8 cellular contexts compared by ENCODE assay signal in genomic region chr12:4649358-4649661, GRCh38. TPM values are rescaled to one million over a fixed set of nuclear protein-coding genes. Genes with fewer than 3 reads are reported as not detected.
DNase-seq lines count a peak whose midpoint lies in the region; ATAC-seq and TF ChIP-seq lines count a peak whose summit lies in the region.

No MANE protein-coding gene starts in this region.

- CTCF ChIA-PET in BJ (lab: Yijun Ruan, JAX), result interaction anchor here (0.9 to 1.0 kb wide), 2 partner anchors 12 to 118 kb away, joined by 4 read pairs; no protein-coding TSS in a partner anchor

- H3K4me3 Mint-ChIP-seq in effector memory CD8-positive, alpha-beta T cell, result peak overlapping the region; percentile 96 to 97
- peak overlapping the region; percentile 98 for H3K4me3 Mint-ChIP-seq in nephron progenitor cell

- peaks cover 31 to 37% of the 10 kb centered on the region in 2 donors for H3K4me1 Mint-ChIP-seq in effector memory CD8-positive, alpha-beta T cell (ENCODE audit: low read depth in 2 of 2)
- peaks cover 39% of the 10 kb centered on the region for H3K4me1 Mint-ChIP-seq in nephron progenitor cell

- H3K36me3 Mint-ChIP-seq in effector memory CD8-positive, alpha-beta T cell (ENCODE audit: insufficient read depth), result peaks cover 3% of the 10 kb centered on the region
- H3K36me3 Mint-ChIP-seq in nephron progenitor cell (ENCODE audit: low read depth), result no peaks in the 10 kb centered on the region

- peak overlapping the region; percentile 88 for H3K4me3 ChIP-seq in BJ (ENCODE audit: low read depth, low read length)
- H3K4me3 ChIP-seq in NB4 (ENCODE audit: low read depth, low read length), result peak overlapping the region; percentile 97

- no peaks in the 10 kb centered on the region for H3K27me3 Mint-ChIP-seq in effector memory CD8-positive, alpha-beta T cell
- H3K27me3 Mint-ChIP-seq in nephron progenitor cell (ENCODE audit: low read depth, poor library complexity), result peaks cover 19% of the 10 kb centered on the region

- POLR2A ChIA-PET in BJ (lab: Charles Lee), result interaction anchor here (0.5 kb wide), 1 partner anchor 67 kb away, joined by 10 read pairs; no protein-coding TSS in a partner anchor

- TF ChIP-seq CTCF in BJ (IDR thresholded peaks at IDR 0.05; ENCODE audit: insufficient read depth, low read depth, low read length) (no peak), NB4 (IDR thresholded peaks at IDR 0.05; ENCODE audit: low read depth, low read length) (no peak), nephron progenitor cell (IDR thresholded peaks at IDR 0.05) (no peak)

- no peak for ATAC-seq in effector memory CD8-positive, alpha-beta T cell (replicated peaks)
- ATAC-seq in GM18519 (IDR thresholded peaks at IDR 0.05; ENCODE audit: low FRiP score, unreplicated experiment), result no peak
- no peak for ATAC-seq in HG02623 (IDR thresholded peaks at IDR 0.05; ENCODE audit: unreplicated experiment)

- H3K9me3 Mint-ChIP-seq in effector memory CD8-positive, alpha-beta T cell, result no peaks in the 10 kb centered on the region
- H3K9me3 Mint-ChIP-seq in nephron progenitor cell, result no peaks in the 10 kb centered on the region

- no peak for DNase-seq in BJ (ENCODE audit: low read depth)
- DNase-seq in NB4 (ENCODE audit: low read depth), result no peak
- DNase-seq in effector memory CD8-positive, alpha-beta T cell, result no peak
- DNase-seq in nephron progenitor cell, result no peak
- DNase-seq in NCI-H510A (lab: John Stamatoyannopoulos, UW), result no peak
- DNase-seq in NCI-H524 treated with DMSO at 0.1 percent for 48 hours (lab: John Stamatoyannopoulos, UW), result no peak

- H3K27ac Mint-ChIP-seq in effector memory CD8-positive, alpha-beta T cell, result peak overlapping the region; percentile 95 to 96
- peak overlapping the region; percentile 66 for H3K27ac Mint-ChIP-seq in nephron progenitor cell

- H3K27me3 ChIP-seq in BJ (ENCODE audit: control insufficient read depth, insufficient read depth, low read length), result no peaks in the 10 kb centered on the region

- H3K36me3 ChIP-seq in BJ (ENCODE audit: control insufficient read depth, insufficient read depth, low read length), result no peaks in the 10 kb centered on the region

- TF ChIP-seq POLR2A in NB4 (IDR thresholded peaks at IDR 0.05; ENCODE audit: extremely low read depth, insufficient read length), result no peak

RNA-seq across cellular contexts. Expression of gene NDUFA9, which starts 0.4 kb away (rescaled TPM):
- polyA plus RNA-seq in BJ (2011; rRNA removed), result 76.1 and 111 TPM in 2 replicates
- 109 and 175 TPM in 2 replicates for polyA minus RNA-seq in BJ (2011; rRNA and poly(A)+ RNA removed)

RNA-seq across cellular contexts. Expression of gene AKAP3, which starts 0.5 kb away (rescaled TPM):
- 0.98 and 1.1 TPM in 2 replicates for polyA plus RNA-seq in BJ (2011; rRNA removed)
- 0.15 and 0.57 TPM in 2 replicates for polyA minus RNA-seq in BJ (2011; rRNA and poly(A)+ RNA removed)
